Comparison of ENCODE assay signal across 1 cellular context in genomic region chr13:51583469-51583874, GRCh38.
TF ChIP-seq lines count a peak whose summit lies in the region.

No MANE protein-coding gene starts in this region.

TF ChIP-seq in HepG2, 621 proteins besides CTCF, POLR2A, EP300 and RAD21 (continued from another document and continues in another):
- TF ChIP-seq ZNF280B (CRISPR knock-in tag; IDR thresholded peaks at IDR 0.05; ENCODE audit: borderline replicate concordance) (no peak), ZNF124 (CRISPR knock-in tag; IDR thresholded peaks at IDR 0.05) (no peak; the same call in 1 of the 2 replicates), KIAA2018 (CRISPR knock-in tag; IDR thresholded peaks at IDR 0.05; ENCODE audit: borderline replicate concordance) (no peak), RFX1 (IDR thresholded peaks at IDR 0.05) (no peak), CENPBD1 (CRISPR knock-in tag; IDR thresholded peaks at IDR 0.05; ENCODE audit: borderline replicate concordance, low read depth) (no peak), ZNF703 (CRISPR knock-in tag; IDR thresholded peaks at IDR 0.05; ENCODE audit: borderline replicate concordance) (no peak), ZMYM4 (CRISPR knock-in tag; IDR thresholded peaks at IDR 0.05) (no peak), ZNF891 (CRISPR knock-in tag; IDR thresholded peaks at IDR 0.05) (peak; percentile 58; the same call in 1 of the 2 replicates), NFE2L2 (IDR thresholded peaks at IDR 0.05; ENCODE audit: low read length) (no peak), NFAT5 (CRISPR knock-in tag; IDR thresholded peaks at IDR 0.05) (no peak), FOSL2 (CRISPR knock-in tag; IDR thresholded peaks at IDR 0.05) (no peak), E2F5 (CRISPR knock-in tag; conservative IDR thresholded peaks at IDR 0.05) (no peak), RBAK (CRISPR knock-in tag; IDR thresholded peaks at IDR 0.05) (no peak), HOMEZ (CRISPR knock-in tag; IDR thresholded peaks at IDR 0.05; ENCODE audit: low read depth) (no peak), ZNF562 (CRISPR knock-in tag; IDR thresholded peaks at IDR 0.05; ENCODE audit: borderline replicate concordance) (no peak), ZNF639 (CRISPR knock-in tag; conservative IDR thresholded peaks at IDR 0.05) (no peak), TCF7 (IDR thresholded peaks at IDR 0.05; ENCODE audit: low read depth) (no peak), SAFB2 (CRISPR knock-in tag; IDR thresholded peaks at IDR 0.05; ENCODE audit: borderline replicate concordance, low read depth) (0 out of 2 replicates have a peak, but pooled peaks have one; percentile 22), ZFP36L1 (CRISPR knock-in tag; IDR thresholded peaks at IDR 0.05) (0 out of 2 replicates have a peak, but pooled peaks have one; percentile 56), CBX5 (CRISPR knock-in tag; IDR thresholded peaks at IDR 0.05; ENCODE audit: borderline replicate concordance) (no peak), ZSCAN12 (CRISPR knock-in tag; IDR thresholded peaks at IDR 0.05) (no peak), SMAD3 (CRISPR knock-in tag; IDR thresholded peaks at IDR 0.05) (no peak), KLF9 (CRISPR knock-in tag; IDR thresholded peaks at IDR 0.05; ENCODE audit: low read depth) (no peak), PCBP1 (IDR thresholded peaks at IDR 0.05; ENCODE audit: borderline replicate concordance, low read depth, low read length) (no peak), MZF1 (CRISPR knock-in tag; IDR thresholded peaks at IDR 0.05; ENCODE audit: borderline replicate concordance) (no peak), ZNF331 (CRISPR knock-in tag; IDR thresholded peaks at IDR 0.05) (no peak), PRPF4 (IDR thresholded peaks at IDR 0.05; ENCODE audit: low read depth, low read length, poor library complexity, severe bottlenecking) (no peak), ATF3 (CRISPR knock-in tag; IDR thresholded peaks at IDR 0.05) (no peak), MLXIP (CRISPR knock-in tag; IDR thresholded peaks at IDR 0.05; ENCODE audit: borderline replicate concordance) (no peak), MYC (CRISPR knock-in tag; IDR thresholded peaks at IDR 0.05; ENCODE audit: borderline replicate concordance) (peak; percentile 29; the same call in 1 of the 2 replicates), CCDC6 (CRISPR knock-in tag; IDR thresholded peaks at IDR 0.05) (no peak; the same call in 1 of the 2 replicates), POLR2AphosphoS2 (IDR thresholded peaks at IDR 0.05; ENCODE audit: low read depth, low read length) (no peak), CREB1 (IDR thresholded peaks at IDR 0.05) (no peak), CREB1 (CRISPR knock-in tag; IDR thresholded peaks at IDR 0.05) (no peak), ZBTB7B (CRISPR knock-in tag; IDR thresholded peaks at IDR 0.05) (peak; percentile 56), NFIB (CRISPR knock-in tag; IDR thresholded peaks at IDR 0.05; ENCODE audit: borderline replicate concordance) (no peak)
